In genomic region chr10:109588259-109588658, GRCh38 we compare ENCODE assay signal across 31 cellular contexts.
"Had no signal": no experiment of that assay in that cellular context is flagged by ENCODE, and none has a peak within 500 bp of the region (broad histone marks: within the 10 kb centered on the region; RNA-seq: fewer than 3 reads in every experiment).

No MANE protein-coding gene starts in this region.

- H3K36me3 ChIP-seq: ascending aorta, breast epithelium, Peyer's patch, WERI-Rb-1 had no signal

- H3K4me3 ChIP-seq: ascending aorta, breast epithelium, Peyer's patch had no signal

- H3K27me3 ChIP-seq: ascending aorta, breast epithelium, Peyer's patch had no signal

- ATAC-seq: activated CD8-positive, alpha-beta T cell treated with anti-CD3 and anti-CD28 coated beads for 36 hours; activated T-cell treated with anti-CD3 and anti-CD28 coated beads, Interleukin-2, amount 50 U/mL, for 72 hours; activated T-helper 17 cell treated with anti-CD3 and anti-CD28 coated beads, Interleukin-2, amount 50 U/mL, for 72 hours; PC-3; Right ventricle myocardium inferior; SK-N-SH treated with all-trans-retinoic acid at 6 μM for 48 hours had no signal

- H3K4me1 ChIP-seq: ascending aorta, breast epithelium, Peyer's patch had no signal

- H3K27ac ChIP-seq: ascending aorta, breast epithelium, Peyer's patch, RWPE1, WERI-Rb-1 had no signal

- H3K9me3 ChIP-seq: ascending aorta, breast epithelium, Peyer's patch had no signal

- DNase-seq: activated CD4-positive, alpha-beta T cell treated with anti-CD3 and anti-CD28 coated beads, Interleukin-2, amount 10 ng/mL, durations not matched to agents 24 days and 14 days; activated CD4-positive, alpha-beta T cell treated with anti-CD3 and anti-CD28 coated beads, Interleukin-2, amount 50 U/mL, for 4 hours; activated CD8-positive, alpha-beta T cell treated with anti-CD3 and anti-CD28 coated beads for 36 hours; activated effector memory CD4-positive, alpha-beta T cell treated with anti-CD3 and anti-CD28 coated beads, Interleukin-2, amount 50 U/mL, for 16 hours; activated naive CD4-positive, alpha-beta T cell; activated naive CD4-positive, alpha-beta T cell treated with anti-CD3 and anti-CD28 coated beads, Interleukin-2, amount 50 U/mL, for 16 hours; activated naive CD8-positive, alpha-beta T cell treated with anti-CD3 and anti-CD28 coated beads for 36 hours; activated T-cell treated with anti-CD3 and anti-CD28 coated beads, Interleukin-2, amount 50 U/mL, for 1 hour; activated T-cell treated with anti-CD3 and anti-CD28 coated beads, Interleukin-2, amount 50 U/mL, for 72 hours; amniotic stem cell; cerebellar nuclear complex; MM.1S; MV-4-11; NCI-H1092; NCI-H1436 treated with DMSO at 0.1 percent for 48 hours; NCI-H1694 treated with DMSO at 0.1 percent for 48 hours; NCI-H345; NCI-H524 treated with DMSO at 0.1 percent for 48 hours; PC-3; Peyer's patch; SIG-M5; T-helper 1 cell; T-helper 2 cell; T-helper 9 cell; WERI-Rb-1 had no signal
